In genomic region chr16:15769239-15769638, GRCh38 we compare ENCODE assay signal across 21 cellular contexts.
"Had no signal": no experiment of that assay in that cellular context is flagged by ENCODE, and none has a peak within 500 bp of the region (broad histone marks: within the 10 kb centered on the region; RNA-seq: fewer than 3 reads in every experiment).

No MANE protein-coding gene starts in this region.

- DNase-seq: central memory CD4-positive, alpha-beta T cell; cortex of kidney; dorsolateral prefrontal cortex; effector CD8-positive, alpha-beta T cell; gastrocnemius medialis; glutamatergic neuron; immature natural killer cell; left cardiac atrium; left ventricle myocardium superior; mesenchymal stem cell; naive B cell; stimulated activated CD4-positive, alpha-beta T cell treated with anti-CD3 and anti-CD28 coated beads, Interleukin-2, amount 100 ng/mL, for 48 hours; stimulated activated CD8-positive, alpha-beta memory T cell treated with anti-CD3 and anti-CD28 coated beads, Interleukin-4, amount 100 ng/mL, for 48 hours; thyroid gland; upper lobe of right lung had no signal

- FAIRE-seq: keratinocyte had no signal

- H3K4me2 ChIP-seq: smooth muscle cell had no signal

- H3K9me3 ChIP-seq: gastrocnemius medialis, right atrium auricular region, thyroid gland, upper lobe of right lung, vagina had no signal

- ATAC-seq: gastrocnemius medialis; stimulated activated effector memory CD8-positive, alpha-beta T cell treated with anti-CD3 and anti-CD28 coated beads, Interleukin-12 subunit alpha, Interleukin-12 subunit beta, amount 100 ng/mL, for 72 hours; upper lobe of right lung had no signal

- H3K4me1 ChIP-seq: gastrocnemius medialis, thyroid gland, upper lobe of right lung, vagina had no signal

- H3K36me3 ChIP-seq: gastrocnemius medialis, right atrium auricular region, thyroid gland, upper lobe of right lung, vagina had no signal

- H3K27me3 ChIP-seq: dorsolateral prefrontal cortex, gastrocnemius medialis, right atrium auricular region, thyroid gland, upper lobe of right lung, vagina had no signal

- H3K4me3 ChIP-seq: dorsolateral prefrontal cortex, gastrocnemius medialis, lung, right atrium auricular region, smooth muscle cell, thyroid gland, upper lobe of right lung, vagina had no signal

- H3K27ac ChIP-seq: dorsolateral prefrontal cortex, right atrium auricular region, thyroid gland, upper lobe of right lung, vagina had no signal
